Comparison of ENCODE assay signal across 7 cellular contexts in the genomic region with DNA sequence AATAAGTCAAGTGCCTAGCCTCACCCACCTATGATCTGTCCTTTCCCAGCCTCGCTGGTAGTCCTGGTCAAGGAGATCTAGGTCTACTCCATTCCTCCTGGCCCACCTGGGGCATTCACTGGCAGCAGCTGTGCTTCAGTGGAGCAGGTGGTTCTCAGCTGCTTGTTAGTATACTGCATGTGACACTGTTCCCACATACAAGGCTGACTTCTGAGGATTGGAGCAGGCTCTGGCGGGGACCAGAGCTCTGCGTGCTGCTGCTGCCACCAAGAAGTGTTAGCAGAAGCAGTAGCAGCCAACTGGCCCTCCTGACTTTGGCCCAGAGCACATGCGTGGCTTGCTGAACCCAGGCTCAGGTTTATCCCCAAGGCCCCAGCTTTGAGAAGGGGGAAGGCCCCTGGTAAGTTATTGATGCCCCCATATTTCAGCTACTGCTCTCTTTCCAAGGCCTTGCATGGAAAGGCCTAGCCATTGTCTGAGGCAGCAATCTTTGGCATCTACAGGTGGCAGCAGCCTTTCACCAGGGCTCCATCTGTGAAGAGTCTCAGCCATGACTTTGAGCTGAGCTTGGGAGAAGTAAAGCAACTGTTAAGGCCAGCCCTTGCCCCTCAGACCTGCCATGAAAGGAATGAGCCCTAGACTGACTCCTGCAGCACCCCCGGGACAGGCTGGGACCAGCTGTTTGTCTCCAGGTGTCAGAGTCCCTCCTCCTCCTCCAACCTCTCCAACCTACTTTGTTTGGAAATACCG. TPM values are rescaled to one million over a fixed set of nuclear protein-coding genes. Genes with fewer than 3 reads are reported as not detected.
DNase-seq lines count a peak whose midpoint lies in the region; TF ChIP-seq lines count a peak whose summit lies in the region.
"Had no signal": no experiment of that assay in that cellular context is flagged by ENCODE, and none has a peak within 500 bp of the region (broad histone marks: within the 10 kb centered on the region; RNA-seq: fewer than 3 reads in every experiment).

No MANE protein-coding gene starts in this region.

- H3K36me3 ChIP-seq in left ventricle myocardium inferior (peaks cover 80% of the 10 kb centered on the region), subcutaneous abdominal adipose tissue (ENCODE audit: control insufficient read depth in 5 of 5, insufficient read depth in 5 of 5, low read length in 5 of 5) (peaks cover 9 to 73% (median 62%) of the 10 kb centered on the region in 5 donors), MG63 (peaks cover 21% of the 10 kb centered on the region)

- peak overlapping the region in 1 of 5 donors; percentile 32 for H3K9ac ChIP-seq in subcutaneous abdominal adipose tissue (ENCODE audit: low read length in 5 of 5)

- H3K9me3 ChIP-seq in left ventricle myocardium inferior (replicated peaks), result no peaks in the 10 kb centered on the region
- H3K9me3 ChIP-seq in subcutaneous abdominal adipose tissue (ENCODE audit: control insufficient read depth in 5 of 5, low read length in 5 of 5), result no peaks in the 10 kb centered on the region
- no peaks in the 10 kb centered on the region for H3K9me3 ChIP-seq in MG63

- DNase-seq in DMS53 (lab: John Stamatoyannopoulos, UW), result peak; percentile 9
- DNase-seq in DMS53 treated with DMSO at 0.1 percent for 48 hours (lab: John Stamatoyannopoulos, UW; ENCODE audit: unreplicated experiment), result no peak
- DNase-seq in left ventricle myocardium inferior, result no peak
- DNase-seq in MG63, result no peak
- DNase-seq in effector CD4-positive, alpha-beta T cell, result no peak

- no peak for TF ChIP-seq CTCF in left ventricle myocardium inferior (IDR thresholded peaks at IDR 0.05; ENCODE audit: borderline replicate concordance)

- H3K4me1 ChIP-seq in left ventricle myocardium inferior (peaks cover 84% of the 10 kb centered on the region), subcutaneous abdominal adipose tissue (ENCODE audit: control insufficient read depth in 5 of 5, insufficient read depth in 5 of 5, low read length in 5 of 5) (peaks cover 3 to 63% (median 39%) of the 10 kb centered on the region in 5 donors)

- H3K27me3 ChIP-seq in left ventricle myocardium inferior (ENCODE audit: low read depth) (no peaks in the 10 kb centered on the region), subcutaneous abdominal adipose tissue (ENCODE audit: control insufficient read depth in 5 of 5, insufficient read depth in 4 of 5, low read length in 5 of 5) (no peaks in the 10 kb centered on the region), MG63 (no peaks in the 10 kb centered on the region)

- peak overlapping the region; percentile 88 for H3K27ac ChIP-seq in left ventricle myocardium inferior (replicated peaks)
- peak overlapping the region; percentile 82 for H3K27ac ChIP-seq in subcutaneous abdominal adipose tissue (ENCODE audit: low read depth, low read length)

- H3K4me3 ChIP-seq in left ventricle myocardium inferior, result no peak overlapping the region
- no peak overlapping the region for H3K4me3 ChIP-seq in subcutaneous abdominal adipose tissue (ENCODE audit: low read depth in 1 of 5, low read length in 5 of 5)
- no peak overlapping the region for H3K4me3 ChIP-seq in MG63

- intact Hi-C loops in left ventricle myocardium inferior (cut with micrococcal nuclease), result no loop called here

RNA-seq across cellular contexts. Expression of a gene that starts 26.5 kb away (rescaled TPM):
- total RNA-seq in left ventricle myocardium inferior, result 101 TPM
- 2.6 and 6.3 TPM in 2 replicates for total RNA-seq in MG63 (2014; rRNA removed; shearing (Covaris generic); ENCODE audit: low replicate concordance)

RNA-seq across cellular contexts. Expression of a gene that starts 26.9 kb away (rescaled TPM):
- total RNA-seq in left ventricle myocardium inferior, result 7.3 TPM
- total RNA-seq in MG63 (2014; rRNA removed; shearing (Covaris generic); ENCODE audit: low replicate concordance), result 8.0 and 16.1 TPM in 2 replicates

RNA-seq across cellular contexts. Expression of a gene that starts 45.1 kb away (rescaled TPM):
- not detected for total RNA-seq in left ventricle myocardium inferior
- 0.46 TPM in 1 of 2 replicates, not detected in the other for total RNA-seq in MG63 (2014; rRNA removed; shearing (Covaris generic); ENCODE audit: low replicate concordance)
- total RNA-seq: fibroblast of villous mesenchyme had no signal

RNA-seq across cellular contexts. Expression of a gene that starts 56.5 kb away (rescaled TPM):
- total RNA-seq in left ventricle myocardium inferior, result 42.1 TPM
- 41.2 and 48.0 TPM in 2 replicates for total RNA-seq in MG63 (2014; rRNA removed; shearing (Covaris generic); ENCODE audit: low replicate concordance)

RNA-seq across cellular contexts. Expression of a gene that starts 56.9 kb away (rescaled TPM):
- 4.8 TPM for total RNA-seq in left ventricle myocardium inferior
- total RNA-seq in MG63 (2014; rRNA removed; shearing (Covaris generic); ENCODE audit: low replicate concordance), result 4.0 and 4.5 TPM in 2 replicates

Comparison
In these comparisons a context has a peak if more than half of its experiments do, and no peak if none do; other contexts are left out.
1. RNA of a gene that starts 26.5 kb away (total RNA-seq): 101 TPM in left ventricle myocardium inferior (single experiment); 2.6 to 6.3 TPM in MG63; every median in the first group is over 10 times any median in the second.